8 cellular contexts compared by ENCODE assay signal in genomic region chr17:68291836-68292688, GRCh38. TPM values are rescaled to one million over a fixed set of nuclear protein-coding genes. Genes with fewer than 3 reads are reported as not detected.
DNase-seq lines count a peak whose midpoint lies in the region; ATAC-seq and TF ChIP-seq lines count a peak whose summit lies in the region.

No MANE protein-coding gene starts in this region.

- peaks cover 0 to 58% (median 0%) of the 10 kb centered on the region in 45 donors for H3K27me3 ChIP-seq in dorsolateral prefrontal cortex

- intact Hi-C loops in dorsolateral prefrontal cortex (cut with DNase I) = loop anchor here in 1 of 2 donors (10.0 kb wide), 1 partner anchor 143 kb away; no protein-coding TSS in a partner anchor

- TF ChIP-seq CTCF in AG04449 (IDR thresholded peaks at IDR 0.05; ENCODE audit: insufficient read depth, low read length, missing control alignments) (no peak), dorsolateral prefrontal cortex (IDR thresholded peaks at IDR 0.05 in 54 of 56, conservative IDR thresholded peaks at IDR 0.05 in 2 of 56; ENCODE audit: low read depth in 1 of 56, partially characterized antibody in 56 of 56) (peak in 5 of 56 donors; percentile 4 to 19 (median 9))

- no peak for DNase-seq in AG04449 (ENCODE audit: low read depth, low spot score)
- peak; percentile 77 for DNase-seq in NCI-H460 (ENCODE audit: extremely low read depth, low read depth)
- DNase-seq in activated CD4-positive, alpha-beta T cell treated with anti-CD3 and anti-CD28 coated beads, Interleukin-2, amount 50 U/mL, for 1 hour = peak; percentile 88
- DNase-seq in dorsolateral prefrontal cortex = peak; percentile 33 to 79 (median 65)
- DNase-seq in lung microvascular endothelial cell (ENCODE audit: low read depth in 2 of 2) = peak; percentile 66 to 78
- peak; percentile 63 to 83 (median 77) for DNase-seq in stimulated activated CD4-positive, alpha-beta T cell treated with anti-CD3 and anti-CD28 coated beads, TNF-alpha, amount 100 ng/mL, for 48 hours (ENCODE audit: low read depth in 3 of 3)

- CTCF ChIA-PET in AG04449 (lab: Yijun Ruan, JAX) = no interaction called here

- ATAC-seq in GM18868 (IDR thresholded peaks at IDR 0.05; ENCODE audit: unreplicated experiment) = peak; percentile 56
- peak; percentile 48 for ATAC-seq in HG03095 (IDR thresholded peaks at IDR 0.05; ENCODE audit: unreplicated experiment)

- peak overlapping the region in 58 of 59 donors; percentile 29 to 95 (median 83) for H3K27ac ChIP-seq in dorsolateral prefrontal cortex

- POLR2A ChIA-PET in AG04449 (lab: Yijun Ruan, JAX) = interaction anchor here (0.6 kb wide), 1 partner anchor 405 kb away, joined by 3 read pairs; no protein-coding TSS in a partner anchor

- H3K4me3 ChIP-seq in AG04449 (ENCODE audit: low read depth, low read length) (peak overlapping the region; percentile 61), dorsolateral prefrontal cortex (peak overlapping the region; percentile 44 to 83 (median 69))

RNA-seq across cellular contexts. Expression of gene ARSG, which starts 0.8 kb away (rescaled TPM):
- total RNA-seq in NCI-H460 (2014; rRNA removed; shearing (Covaris generic)) = 8.9 and 11.5 TPM in 2 replicates
- polyA plus RNA-seq in NCI-H460 (2014; cell fraction: nucleus; rRNA removed) = 3.6 and 8.5 TPM in 2 replicates
- total RNA-seq in dorsolateral prefrontal cortex = 10 to 100 TPM in 116 of 120 experiments, 1 to 10 TPM in 4; 8.1 to 27.0 (median 16.6) TPM
- 1.3 and 2.4 TPM in 2 replicates for total RNA-seq in lung microvascular endothelial cell

RNA-seq across cellular contexts. Expression of gene SLC16A6, which starts 1.1 kb away (rescaled TPM):
- 66.3 and 75.7 TPM in 2 replicates for total RNA-seq in NCI-H460 (2014; rRNA removed; shearing (Covaris generic))
- polyA plus RNA-seq in NCI-H460 (2014; cell fraction: nucleus; rRNA removed) = 41.1 and 52.4 TPM in 2 replicates
- total RNA-seq in dorsolateral prefrontal cortex (10 to 100 TPM in 5 of 120 experiments, 1 to 10 TPM in 115; 1.2 to 16.0 (median 5.8) TPM), lung microvascular endothelial cell (0.22 and 1.6 TPM in 2 replicates)

RNA-seq across cellular contexts. Expression of gene AMZ2, which starts 44.2 kb away (rescaled TPM):
- 147 and 160 TPM in 2 replicates for total RNA-seq in NCI-H460 (2014; rRNA removed; shearing (Covaris generic))
- polyA plus RNA-seq in NCI-H460 (2014; cell fraction: nucleus; rRNA removed) = 79.3 and 108 TPM in 2 replicates
- total RNA-seq in dorsolateral prefrontal cortex (100 to 1,000 TPM in 98 of 120 experiments, 10 to 100 TPM in 22; 77.7 to 163 (median 118) TPM), lung microvascular endothelial cell (28.8 and 33.8 TPM in 2 replicates)
